ENCODE assay signal across 8 cellular contexts in genomic region chr16:15434425-15435215, GRCh38. TPM values are rescaled to one million over a fixed set of nuclear protein-coding genes. Genes with fewer than 3 reads are reported as not detected.
A peak's percentile ranks its signal among the peaks of the same experiment; 100 is the strongest.
DNase-seq lines count a peak whose midpoint lies in the region; ATAC-seq lines count a peak whose summit lies in the region.

TSS of gene BMERB1 (plus strand) at chr16:15434588. CDS start at chr16:15434654, 66 bp downstream.

- peaks cover 23% of the 10 kb centered on the region for H3K27me3 Mint-ChIP-seq in activated naive CD8-positive, alpha-beta T cell treated with anti-CD3 and anti-CD28 coated beads for 36 hours

- peak; percentile 30 for DNase-seq in GOT3 (lab: John Stamatoyannopoulos, UW)
- DNase-seq in SHP77 treated with DMSO at 0.1 percent for 48 hours (lab: John Stamatoyannopoulos, UW): peak; percentile 24
- DNase-seq in activated naive CD8-positive, alpha-beta T cell treated with anti-CD3 and anti-CD28 coated beads for 36 hours: peak; percentile 77
- DNase-seq in glomerular endothelial cell (ENCODE audit: extremely low read depth, low read depth, low spot score): no peak
- DNase-seq in effector CD8-positive, alpha-beta T cell (lab: John Stamatoyannopoulos, UW): no peak

- H3K9ac ChIP-seq in subcutaneous abdominal adipose tissue (ENCODE audit: low read length in 5 of 5): peak within 1 kb of the TSS in 4 of 5 donors; percentile 45 to 77 (median 64)

- no peaks in the 10 kb centered on the region for H3K36me3 Mint-ChIP-seq in activated naive CD8-positive, alpha-beta T cell treated with anti-CD3 and anti-CD28 coated beads for 36 hours

- H3K9me3 Mint-ChIP-seq in activated naive CD8-positive, alpha-beta T cell treated with anti-CD3 and anti-CD28 coated beads for 36 hours: no peaks in the 10 kb centered on the region

- H3K4me3 Mint-ChIP-seq in activated naive CD8-positive, alpha-beta T cell treated with anti-CD3 and anti-CD28 coated beads for 36 hours: peak within 1 kb of the TSS; percentile 87

- H3K36me3 ChIP-seq in neuron (ENCODE audit: insufficient read depth, low read length) (no peaks in the 10 kb centered on the region), subcutaneous abdominal adipose tissue (ENCODE audit: control insufficient read depth in 5 of 5, insufficient read depth in 5 of 5, low read length in 5 of 5) (no peaks in the 10 kb centered on the region)

- peak within 1 kb of the TSS; percentile 58 for H3K27ac Mint-ChIP-seq in activated naive CD8-positive, alpha-beta T cell treated with anti-CD3 and anti-CD28 coated beads for 36 hours

- no peaks in the 10 kb centered on the region for H3K27me3 ChIP-seq in neuron (ENCODE audit: insufficient read depth, low read length)
- no peaks in the 10 kb centered on the region for H3K27me3 ChIP-seq in subcutaneous abdominal adipose tissue (ENCODE audit: control insufficient read depth in 5 of 5, insufficient read depth in 4 of 5, low read length in 5 of 5)

- peak within 1 kb of the TSS; percentile 68 for H2AFZ ChIP-seq in neuron (ENCODE audit: low read depth, low read length)

- no peak for ATAC-seq in GM19023 (IDR thresholded peaks at IDR 0.05; ENCODE audit: unreplicated experiment)

- H3K4me1 ChIP-seq in neuron (ENCODE audit: insufficient read depth, low read length) (peaks cover 10% of the 10 kb centered on the region), subcutaneous abdominal adipose tissue (ENCODE audit: control insufficient read depth in 5 of 5, insufficient read depth in 5 of 5, low read length in 5 of 5) (peaks cover 0 to 24% (median 17%) of the 10 kb centered on the region in 5 donors)

- peak within 1 kb of the TSS; percentile 75 for H3K4me3 ChIP-seq in neuron (ENCODE audit: low read length)
- peak within 1 kb of the TSS; percentile 78 to 94 (median 83) for H3K4me3 ChIP-seq in subcutaneous abdominal adipose tissue (ENCODE audit: low read depth in 1 of 5, low read length in 5 of 5)

- H3K4me1 Mint-ChIP-seq in activated naive CD8-positive, alpha-beta T cell treated with anti-CD3 and anti-CD28 coated beads for 36 hours: peaks cover 13% of the 10 kb centered on the region

- no peaks in the 10 kb centered on the region for H3K9me3 ChIP-seq in neuron (ENCODE audit: low read length)
- no peaks in the 10 kb centered on the region for H3K9me3 ChIP-seq in subcutaneous abdominal adipose tissue (ENCODE audit: control insufficient read depth in 5 of 5, low read length in 5 of 5)

- H3K27ac ChIP-seq in subcutaneous abdominal adipose tissue (ENCODE audit: low read depth, low read length): peak within 1 kb of the TSS; percentile 30

RNA-seq across cellular contexts. Expression of gene BMERB1, which starts in this region (rescaled TPM):
- 10 to 100 TPM; 19.9 to 24.8 TPM for total RNA-seq in activated naive CD8-positive, alpha-beta T cell treated with anti-CD3 and anti-CD28 coated beads for 36 hours
- total RNA-seq in glomerular endothelial cell: 48.1 and 57.1 TPM in 2 replicates

Comparison
In these comparisons a context has a peak if more than half of its experiments do, and no peak if none do; other contexts are left out.
1. DNase-seq: peak in GOT3 (single experiment), SHP77 treated with DMSO at 0.1 percent for 48 hours (single experiment) and activated naive CD8-positive, alpha-beta T cell treated with anti-CD3 and anti-CD28 coated beads for 36 hours (single experiment); none in glomerular endothelial cell (single experiment) and effector CD8-positive, alpha-beta T cell (single experiment).